9 cellular contexts compared by ENCODE assay signal in the genomic region with DNA sequence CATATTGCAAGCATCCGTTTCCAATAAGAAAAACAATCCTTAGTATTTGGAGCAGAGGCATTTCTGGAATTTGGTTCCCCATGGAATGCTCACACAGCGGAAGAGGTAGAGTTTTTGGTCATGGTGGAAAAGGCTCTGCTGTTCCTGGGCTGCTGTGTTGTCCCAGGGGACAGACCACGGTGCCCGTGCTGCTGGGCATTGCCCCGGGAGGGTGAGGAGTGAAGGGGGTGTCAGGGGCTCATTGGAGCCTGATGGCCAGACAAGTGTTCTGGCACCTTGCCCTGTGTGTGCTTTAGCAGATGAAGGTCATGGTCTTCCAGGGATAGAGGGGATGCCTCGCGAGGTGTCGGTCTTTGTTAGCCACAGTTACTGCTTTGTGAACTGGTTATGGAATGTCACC.
"Had no signal": no experiment of that assay in that cellular context is flagged by ENCODE, and none has a peak within 500 bp of the region (broad histone marks: within the 10 kb centered on the region; RNA-seq: fewer than 3 reads in every experiment).

No MANE protein-coding gene starts in this region.

- H3K36me3 ChIP-seq: HAP-1 had no signal

- H3K4me1 ChIP-seq: HAP-1 had no signal

- H2AFZ ChIP-seq: GM23248 had no signal

- ATAC-seq: HCT116, K562 had no signal

- H3K9ac ChIP-seq: GM23248 had no signal

- DNase-seq: GM23248, GOT3, HFFc6, IMR-90, KG1 had no signal

- H3K9me3 ChIP-seq: HAP-1 had no signal

- H3K4me3 Mint-ChIP-seq: HFFc6 had no signal

- H3K27ac Mint-ChIP-seq: HFFc6 had no signal

- H3K4me3 ChIP-seq: GM23248, HAP-1, K562 had no signal

- H3K27ac ChIP-seq: GM23248, HL-60 had no signal
